In genomic region chr4:139639654-139640053, GRCh38 we compare ENCODE assay signal across 32 cellular contexts.
"Had no signal": no experiment of that assay in that cellular context is flagged by ENCODE, and none has a peak within 500 bp of the region (broad histone marks: within the 10 kb centered on the region; RNA-seq: fewer than 3 reads in every experiment).

No MANE protein-coding gene starts in this region.

- H3K9ac ChIP-seq: KMS-11, SK-N-SH had no signal

- H3K9me3 ChIP-seq: adrenal gland, body of pancreas, SK-N-SH had no signal

- H3K4me3 ChIP-seq: adrenal gland, body of pancreas, Peyer's patch, SJSA1 had no signal

- ATAC-seq: activated CD8-positive, alpha-beta T cell treated with anti-CD3 and anti-CD28 coated beads for 36 hours; activated T-cell treated with anti-CD3 and anti-CD28 coated beads, Interleukin-2, amount 50 U/mL, for 72 hours; activated T-helper 17 cell treated with anti-CD3 and anti-CD28 coated beads, Interleukin-2, amount 50 U/mL, for 72 hours; body of pancreas; PC-3 had no signal

- H3K27ac ChIP-seq: adrenal gland, body of pancreas, KMS-11, Peyer's patch, SJSA1 had no signal

- DNase-seq: activated CD4-positive, alpha-beta T cell treated with anti-CD3 and anti-CD28 coated beads, Interleukin-2, amount 10 ng/mL, durations not matched to agents 24 days and 14 days; activated CD4-positive, alpha-beta T cell treated with anti-CD3 and anti-CD28 coated beads, Interleukin-2, amount 50 U/mL, for 4 hours; activated CD8-positive, alpha-beta T cell treated with anti-CD3 and anti-CD28 coated beads for 36 hours; activated effector memory CD4-positive, alpha-beta T cell treated with anti-CD3 and anti-CD28 coated beads, Interleukin-2, amount 50 U/mL, for 16 hours; activated naive CD4-positive, alpha-beta T cell treated with Interleukin-2 at 50 U/mL for 16 hours; activated naive CD8-positive, alpha-beta T cell treated with anti-CD3 and anti-CD28 coated beads, Interleukin-2, amount 10 ng/mL, durations not matched to agents 7 days and 5 days; activated T-cell treated with anti-CD3 and anti-CD28 coated beads, Interleukin-2, amount 50 U/mL, for 1 hour; activated T-cell treated with anti-CD3 and anti-CD28 coated beads, Interleukin-2, amount 50 U/mL, for 72 hours; adrenal gland; body of pancreas; caudate nucleus; NCI-H1092 treated with DMSO at 0.1 percent for 48 hours; NCI-H1417; NCI-H146; NCI-H187; NCI-H2029 treated with DMSO at 0.1 percent for 48 hours; NCI-H2107; NCI-H2171 treated with DMSO at 0.1 percent for 48 hours; NCI-H2227 treated with DMSO at 0.1 percent for 48 hours; NCI-H446 treated with DMSO at 0.1 percent for 48 hours; NCI-H524; NCI-H69; NCI-H82; NK-92 treated with Interleukin-12 subunit alpha and Interleukin-12 subunit beta, amount 100 ng/mL, for 24 hours; PC-3; Peyer's patch; RPMI8226; SHP77 treated with DMSO at 0.1 percent for 48 hours; SK-N-SH had no signal

- H3K4me2 ChIP-seq: KMS-11, SK-N-SH had no signal

- H3K27me3 ChIP-seq: adrenal gland, body of pancreas, Peyer's patch, SJSA1 had no signal

- H3K36me3 ChIP-seq: adrenal gland, Peyer's patch, SJSA1 had no signal

- H3K4me1 ChIP-seq: adrenal gland, body of pancreas, Peyer's patch, SJSA1 had no signal
